Comparison of ENCODE assay signal across 1 cellular context in genomic region chr22:50446708-50447575, GRCh38.
TF ChIP-seq lines count a peak whose summit lies in the region.

No MANE protein-coding gene starts in this region.

TF ChIP-seq in K562, 482 proteins besides CTCF, POLR2A, EP300 and RAD21:
- no peak for TF ChIP-seq HNRNPL (IDR thresholded peaks at IDR 0.05; ENCODE audit: low read depth, low read length)
- TF ChIP-seq, protein P1, sequence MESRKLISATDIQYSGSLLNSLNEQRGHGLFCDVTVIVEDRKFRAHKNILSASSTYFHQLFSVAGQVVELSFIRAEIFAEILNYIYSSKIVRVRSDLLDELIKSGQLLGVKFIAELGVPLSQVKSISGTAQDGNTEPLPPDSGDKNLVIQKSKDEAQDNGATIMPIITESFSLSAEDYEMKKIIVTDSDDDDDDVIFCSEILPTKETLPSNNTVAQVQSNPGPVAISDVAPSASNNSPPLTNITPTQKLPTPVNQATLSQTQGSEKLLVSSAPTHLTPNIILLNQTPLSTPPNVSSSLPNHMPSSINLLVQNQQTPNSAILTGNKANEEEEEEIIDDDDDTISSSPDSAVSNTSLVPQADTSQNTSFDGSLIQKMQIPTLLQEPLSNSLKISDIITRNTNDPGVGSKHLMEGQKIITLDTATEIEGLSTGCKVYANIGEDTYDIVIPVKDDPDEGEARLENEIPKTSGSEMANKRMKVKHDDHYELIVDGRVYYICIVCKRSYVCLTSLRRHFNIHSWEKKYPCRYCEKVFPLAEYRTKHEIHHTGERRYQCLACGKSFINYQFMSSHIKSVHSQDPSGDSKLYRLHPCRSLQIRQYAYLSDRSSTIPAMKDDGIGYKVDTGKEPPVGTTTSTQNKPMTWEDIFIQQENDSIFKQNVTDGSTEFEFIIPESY (CRISPR knock-in tag; IDR thresholded peaks at IDR 0.05) = no peak
- TF ChIP-seq SUPT5H (IDR thresholded peaks at IDR 0.05) = 0 out of 2 replicates have a peak, but pooled peaks have one; percentile 5
- 0 out of 2 replicates have a peak, but pooled peaks have one; percentile 24 for TF ChIP-seq RBFOX2 (IDR thresholded peaks at IDR 0.05; ENCODE audit: low read depth, low read length)
- TF ChIP-seq NFE2L1 (tag; IDR thresholded peaks at IDR 0.05; ENCODE audit: borderline replicate concordance, low read depth) = no peak
- no peak for TF ChIP-seq PHF21A (IDR thresholded peaks at IDR 0.05; ENCODE audit: borderline replicate concordance, low read depth)
- no peak for TF ChIP-seq ZBTB8A (IDR thresholded peaks at IDR 0.05; ENCODE audit: partially characterized antibody)
- peak; percentile 41 for TF ChIP-seq POLR2G (IDR thresholded peaks at IDR 0.05; ENCODE audit: low read depth, low read length)
- TF ChIP-seq CTBP1 (IDR thresholded peaks at IDR 0.05; ENCODE audit: borderline replicate concordance) = no peak
TF ChIP-seq in K562: peak in this region for 3.
